11 cellular contexts compared by ENCODE assay signal in the genomic region with DNA sequence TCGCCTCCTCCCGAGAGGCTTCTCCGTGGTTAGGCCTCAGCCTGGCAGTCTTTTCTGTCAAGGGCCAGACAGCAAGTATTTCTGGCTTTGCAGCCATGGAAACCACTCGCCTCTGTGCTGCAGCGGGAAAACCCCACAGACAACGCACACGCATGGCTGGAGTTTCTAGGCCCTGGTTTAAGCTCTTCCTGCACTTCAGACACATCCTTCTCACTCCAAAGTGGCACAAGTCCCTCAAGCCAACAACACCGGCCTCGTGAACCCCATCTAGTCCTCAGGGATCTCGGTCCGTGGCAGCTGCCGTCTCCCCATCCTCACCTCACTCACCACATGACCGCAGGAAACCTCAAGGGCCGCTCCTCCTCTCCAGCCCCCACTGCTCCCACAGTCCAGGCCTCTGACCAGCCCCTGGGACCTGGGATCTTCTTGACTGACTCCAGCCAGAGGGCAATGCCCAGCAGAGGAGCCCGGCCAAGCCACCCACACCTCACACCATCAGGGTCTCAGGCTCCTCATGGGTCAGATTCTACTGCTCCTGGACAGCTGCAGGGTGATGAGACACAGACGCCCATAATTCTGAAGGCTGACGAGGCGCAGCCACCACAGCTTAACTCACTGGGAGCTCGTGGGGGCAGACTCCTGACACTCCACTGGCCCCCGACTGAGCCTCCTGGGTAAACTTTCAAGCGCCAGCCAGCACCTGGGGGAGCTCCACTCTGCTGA. TPM values are rescaled to one million over a fixed set of nuclear protein-coding genes. Genes with fewer than 3 reads are reported as not detected.
DNase-seq lines count a peak whose midpoint lies in the region; ATAC-seq and TF ChIP-seq lines count a peak whose summit lies in the region.
"Had no signal": no experiment of that assay in that cellular context is flagged by ENCODE, and none has a peak within 500 bp of the region (broad histone marks: within the 10 kb centered on the region; RNA-seq: fewer than 3 reads in every experiment).

No MANE protein-coding gene starts in this region.

- no peak overlapping the region for H3K4me3 ChIP-seq in GM12865 (ENCODE audit: low read depth, low read length)
- no peak overlapping the region for H3K4me3 ChIP-seq in sigmoid colon
- no peak overlapping the region for H3K4me3 ChIP-seq in stomach
- no peak overlapping the region for H3K4me3 ChIP-seq in upper lobe of right lung

- TF ChIP-seq POLR2A in sigmoid colon (IDR thresholded peaks at IDR 0.05) (no peak), stomach (IDR thresholded peaks at IDR 0.05) (no peak)

- TF ChIP-seq EP300 in sigmoid colon (IDR thresholded peaks at IDR 0.05) (no peak), stomach (IDR thresholded peaks at IDR 0.05) (no peak)

- TF ChIP-seq CTCF in GM12865 (IDR thresholded peaks at IDR 0.05; ENCODE audit: insufficient read depth, low read depth, low read length, missing control alignments), result no peak
- no peak for TF ChIP-seq CTCF in GM20000 (IDR thresholded peaks at IDR 0.05; ENCODE audit: extremely low read depth, missing control alignments)
- TF ChIP-seq CTCF in sigmoid colon (IDR thresholded peaks at IDR 0.05), result no peak
- TF ChIP-seq CTCF in stomach (IDR thresholded peaks at IDR 0.05), result no peak
- no peak for TF ChIP-seq CTCF in upper lobe of right lung (IDR thresholded peaks at IDR 0.05)

- H3K9me3 ChIP-seq in sigmoid colon (no peaks in the 10 kb centered on the region), stomach (no peaks in the 10 kb centered on the region), upper lobe of right lung (no peaks in the 10 kb centered on the region)

- H3K36me3 ChIP-seq in sigmoid colon, result peaks cover 31 to 92% (median 43%) of the 10 kb centered on the region in 4 donors
- peaks cover 75 to 100% (median 99%) of the 10 kb centered on the region in 4 donors for H3K36me3 ChIP-seq in stomach
- peaks cover 88% of the 10 kb centered on the region for H3K36me3 ChIP-seq in upper lobe of right lung

- H3K4me1 ChIP-seq in sigmoid colon (peaks cover 0 to 5% (median 0%) of the 10 kb centered on the region in 4 donors), stomach (no peaks in the 10 kb centered on the region), upper lobe of right lung (no peaks in the 10 kb centered on the region)

- H3K27ac ChIP-seq in sigmoid colon, result peak overlapping the region in 1 of 4 donors; percentile 59
- H3K27ac ChIP-seq in stomach, result peak overlapping the region in 1 of 5 donors; percentile 50
- no peak overlapping the region for H3K27ac ChIP-seq in upper lobe of right lung

- ATAC-seq in HG03432 (IDR thresholded peaks at IDR 0.05; ENCODE audit: unreplicated experiment), result peak; percentile 73
- ATAC-seq in upper lobe of right lung, result no peak

- DNase-seq in GM12865 (ENCODE audit: low read depth) (peak; percentile 80), GM20000 (ENCODE audit: low spot score) (peak; percentile 89), germinal center (ENCODE audit: low spot score) (peak; percentile 65), sigmoid colon (no peak), stomach (no peak), midbrain (lab: John Stamatoyannopoulos, UW) (no peak), upper lobe of right lung (no peak)
- DNase-seq: dermis blood vessel endothelial cell, NCI-H1105 treated with DMSO at 0.1 percent for 48 hours, SHP77 had no signal

- WGBS in sigmoid colon, 2 donors, result 71 to 91% methylated on average over 21 of the region's 21 CpGs
- WGBS in stomach, 5 donors, result 79 to 94% (median 86%) methylated on average over 19 to 21 of the region's 21 CpGs

- H3K27me3 ChIP-seq in sigmoid colon, result no peaks in the 10 kb centered on the region
- H3K27me3 ChIP-seq in stomach, result no peaks in the 10 kb centered on the region
- H3K27me3 ChIP-seq in upper lobe of right lung, result no peaks in the 10 kb centered on the region

- intact Hi-C loops in sigmoid colon (cut with DNase I), result no loop called here
- intact Hi-C loops in stomach (cut with DNase I; ENCODE audit: low total_unique reads), result no loop called here
- intact Hi-C loops in upper lobe of right lung (cut with DNase I), result no loop called here

RNA-seq across cellular contexts. Expression of gene LETM1, which starts 21.7 kb away (rescaled TPM):
- total RNA-seq in sigmoid colon, result 10 to 100 TPM; 15.0 to 22.4 (median 17.8) TPM
- 10 to 100 TPM; 11.4 to 91.6 (median 36.1) TPM for polyA plus RNA-seq in sigmoid colon
- total RNA-seq in stomach, result 100 to 1,000 TPM in 1 of 5 donors, 10 to 100 TPM in 4; 46.4 to 255 (median 58.9) TPM
- 10 to 100 TPM in 2 of 3 donors, 1 to 10 TPM in 1; 5.3 to 12.2 (median 10.3) TPM for polyA plus RNA-seq in stomach
- total RNA-seq in upper lobe of right lung, result 39.5 TPM

RNA-seq across cellular contexts. Expression of gene NSD2, which starts 37.0 kb away (rescaled TPM):
- total RNA-seq in sigmoid colon (10 to 100 TPM; 33.9 to 56.5 (median 38.0) TPM), stomach (100 to 1,000 TPM in 2 of 5 donors, 10 to 100 TPM in 3; 55.6 to 176 (median 66.1) TPM), upper lobe of right lung (45.2 TPM)
- polyA plus RNA-seq in sigmoid colon (10 to 100 TPM in 2 of 3 donors, 1 to 10 TPM in 1; 7.2 to 57.9 (median 22.4) TPM), stomach (10 to 100 TPM in 1 of 3 donors, 1 to 10 TPM in 2; 4.9 to 10.5 (median 9.4) TPM)

RNA-seq across cellular contexts. Expression of gene FGFR3, which starts 41.1 kb away (rescaled TPM):
- total RNA-seq in sigmoid colon (under 1 TPM; 0.16 to 0.83 (median 0.56) TPM), stomach (100 to 1,000 TPM in 1 of 5 donors, 10 to 100 TPM in 4; 20.0 to 530 (median 30.3) TPM), upper lobe of right lung (32.1 TPM)
- polyA plus RNA-seq in sigmoid colon (10 to 100 TPM in 1 of 3 donors, 1 to 10 TPM in 2; 3.7 to 14.0 (median 6.0) TPM), stomach (10 to 100 TPM in 1 of 3 donors, 1 to 10 TPM in 2; 1.2 to 84.1 (median 2.7) TPM)

Comparison
In these comparisons a context has a peak if more than half of its experiments do, and no peak if none do; other contexts are left out.
1. DNase-seq: peak in GM12865 (single experiment), GM20000 (single experiment) and germinal center (single experiment); none in sigmoid colon (single experiment), stomach (single experiment), midbrain (single experiment) and upper lobe of right lung (single experiment).
2. RNA of gene FGFR3, which starts 41.1 kb away (total RNA-seq): 32.1 TPM in upper lobe of right lung (single experiment) and 20.0 to 530 TPM in stomach; 0.16 to 0.83 TPM in sigmoid colon; every median in the first group is over 10 times any median in the second.